ENCODE assay signal across 30 cellular contexts in genomic region chr2:172743898-172744297, GRCh38. TPM values are rescaled to one million over a fixed set of nuclear protein-coding genes. Genes with fewer than 3 reads are reported as not detected.
"Had no signal": no experiment of that assay in that cellular context is flagged by ENCODE, and none has a peak within 500 bp of the region (broad histone marks: within the 10 kb centered on the region; RNA-seq: fewer than 3 reads in every experiment).

No MANE protein-coding gene starts in this region.

- ATAC-seq: activated CD4-positive, CD25-positive, alpha-beta regulatory T cell treated with anti-CD3 and anti-CD28 coated beads, Interleukin-2, amount 50 U/mL, for 24 hours; activated CD8-positive, alpha-beta T cell treated with anti-CD3 and anti-CD28 coated beads for 36 hours; activated naive CD8-positive, alpha-beta T cell treated with anti-CD3 and anti-CD28 coated beads, Interleukin-2, amount 50 U/mL, for 24 hours; activated T-cell treated with anti-CD3 and anti-CD28 coated beads, Interleukin-2, amount 50 U/mL, for 4 hours; activated T-helper 17 cell treated with anti-CD3 and anti-CD28 coated beads, Interleukin-2, amount 50 U/mL, for 72 hours; body of pancreas; esophagus mucosa; T-helper 17 cell had no signal

- H3K36me3 Mint-ChIP-seq: activated naive CD8-positive, alpha-beta T cell treated with anti-CD3 and anti-CD28 coated beads for 36 hours had no signal

- H3K9me3 ChIP-seq: adrenal gland, body of pancreas, colonic mucosa had no signal

- H3K4me3 ChIP-seq: adrenal gland, body of pancreas, colonic mucosa had no signal

- H3K27ac ChIP-seq: adrenal gland, body of pancreas, colonic mucosa, WERI-Rb-1 had no signal

- H3K4me1 ChIP-seq: adrenal gland, body of pancreas, colonic mucosa had no signal

- H3K27ac Mint-ChIP-seq: activated B cell treated with CpG ODN at 0.5 μM for 24 hours; activated CD8-positive, alpha-beta T cell treated with anti-CD3 and anti-CD28 coated beads for 36 hours; activated naive CD4-positive, alpha-beta T cell treated with anti-CD3 and anti-CD28 coated beads, Interleukin-2, amount 50 U/mL, for 24 hours; activated naive CD8-positive, alpha-beta T cell treated with anti-CD3 and anti-CD28 coated beads for 36 hours; activated naive CD8-positive, alpha-beta T cell treated with anti-CD3 and anti-CD28 coated beads, Interleukin-2, amount 50 U/mL, for 24 hours; activated T-helper 17 cell treated with anti-CD3 and anti-CD28 coated beads, Interleukin-2, amount 50 U/mL, for 72 hours; T-helper 17 cell; T-helper 2 cell treated with Interferon-gamma antibody and Interleukin-4, amounts not matched to agents 5 μg/mL and 100 μg/mL, for 36 hours had no signal

- H3K4me3 Mint-ChIP-seq: activated B cell treated with CpG ODN at 0.5 μM for 24 hours; activated CD8-positive, alpha-beta T cell treated with anti-CD3 and anti-CD28 coated beads for 36 hours; activated naive CD4-positive, alpha-beta T cell treated with anti-CD3 and anti-CD28 coated beads, Interleukin-2, amount 50 U/mL, for 24 hours; activated naive CD8-positive, alpha-beta T cell treated with anti-CD3 and anti-CD28 coated beads for 36 hours; activated naive CD8-positive, alpha-beta T cell treated with anti-CD3 and anti-CD28 coated beads, Interleukin-2, amount 50 U/mL, for 24 hours; activated T-cell treated with anti-CD3 and anti-CD28 coated beads, Interleukin-2, amount 50 U/mL, for 4 hours; activated T-helper 17 cell treated with anti-CD3 and anti-CD28 coated beads, Interleukin-2, amount 50 U/mL, for 72 hours; T-helper 17 cell; T-helper 2 cell treated with Interferon-gamma antibody and Interleukin-4, amounts not matched to agents 5 μg/mL and 100 μg/mL, for 36 hours had no signal

- H3K36me3 ChIP-seq: adrenal gland, colonic mucosa, WERI-Rb-1 had no signal

- H3K4me1 Mint-ChIP-seq: activated B cell treated with CpG ODN at 0.5 μM for 24 hours; activated naive CD4-positive, alpha-beta T cell treated with anti-CD3 and anti-CD28 coated beads, Interleukin-2, amount 50 U/mL, for 24 hours; activated naive CD8-positive, alpha-beta T cell treated with anti-CD3 and anti-CD28 coated beads for 36 hours; activated naive CD8-positive, alpha-beta T cell treated with anti-CD3 and anti-CD28 coated beads, Interleukin-2, amount 50 U/mL, for 24 hours; activated T-helper 17 cell treated with anti-CD3 and anti-CD28 coated beads, Interleukin-2, amount 50 U/mL, for 72 hours; T-helper 17 cell had no signal

- DNase-seq: activated B cell treated with CpG ODN at 0.5 μM for 24 hours; activated CD4-positive, alpha-beta T cell treated with anti-CD3 and anti-CD28 coated beads for 48 hours; activated CD4-positive, alpha-beta T cell treated with anti-CD3 and anti-CD28 coated beads, Interleukin-2, amount 50 U/mL, for 1 hour; activated CD4-positive, alpha-beta T cell treated with anti-CD3 and anti-CD28 coated beads, Interleukin-2, amount 50 U/mL, for 48 hours; activated CD8-positive, alpha-beta memory T cell treated with anti-CD3 and anti-CD28 coated beads for 24 hours; activated CD8-positive, alpha-beta T cell treated with anti-CD3 and anti-CD28 coated beads for 36 hours; activated effector memory CD4-positive, alpha-beta T cell treated with Interleukin-2 at 50 U/mL for 16 hours; activated gamma-delta T cell treated with Interleukin-2 at 50 U/mL for 16 hours; activated naive CD4-positive, alpha-beta T cell treated with Interleukin-2 at 50 U/mL for 16 hours; activated naive CD8-positive, alpha-beta T cell treated with anti-CD3 and anti-CD28 coated beads for 36 hours; activated naive CD8-positive, alpha-beta T cell treated with anti-CD3 and anti-CD28 coated beads, Interleukin-2, amount 50 U/mL, for 24 hours; activated T-cell treated with anti-CD3 and anti-CD28 coated beads, Interleukin-2, amount 50 U/mL, for 4 hours; adrenal gland; amygdala; aorta; body of pancreas; central memory CD4-positive, alpha-beta T cell; cerebellar nuclear complex; colonic mucosa; effector CD8-positive, alpha-beta T cell; foreskin fibroblast; hippocampal formation; T-helper 17 cell; T1000; WERI-Rb-1 had no signal

- H3K27me3 ChIP-seq: adrenal gland, body of pancreas, colonic mucosa had no signal

RNA-seq across cellular contexts. Expression of gene RAPGEF4, which starts 8.3 kb away (rescaled TPM):
- total RNA-seq: activated B cell treated with CpG ODN at 0.5 μM for 24 hours had no signal
